12 cellular contexts compared by ENCODE assay signal in genomic region chr22:46370584-46371373, GRCh38. TPM values are rescaled to one million over a fixed set of nuclear protein-coding genes. Genes with fewer than 3 reads are reported as not detected.
DNase-seq lines count a peak whose midpoint lies in the region; ATAC-seq and TF ChIP-seq lines count a peak whose summit lies in the region.
"Had no signal": no experiment of that assay in that cellular context is flagged by ENCODE, and none has a peak within 500 bp of the region (broad histone marks: within the 10 kb centered on the region; RNA-seq: fewer than 3 reads in every experiment).

No MANE protein-coding gene starts in this region.

- H3K4me1 Mint-ChIP-seq in progenitor cell of endocrine pancreas (ENCODE audit: low read depth): peaks cover 12% of the 10 kb centered on the region

- H2AK5ac ChIP-seq in IMR-90 (ENCODE audit: low read depth, low read length): no peak overlapping the region

- no peak overlapping the region for H3K56ac ChIP-seq in IMR-90 (ENCODE audit: extremely low read depth, insufficient read depth, low read length)

- H4K5ac ChIP-seq in IMR-90 (ENCODE audit: low read depth, low read length): no peak overlapping the region

- no peak for TF ChIP-seq POLR2A in IMR-90 (IDR thresholded peaks at IDR 0.05; ENCODE audit: low read depth, low read length)
- no peak for TF ChIP-seq POLR2A in erythroblast (IDR thresholded peaks at IDR 0.05; ENCODE audit: low read length)

- CTCF ChIA-PET in IMR-90 (lab: Yijun Ruan, JAX): interaction anchor here (1.0 kb wide), 1 partner anchor 172 kb away, joined by 6 read pairs; no protein-coding TSS in a partner anchor

- no peak overlapping the region for H2BK20ac ChIP-seq in IMR-90 (ENCODE audit: low read depth, low read length)

- no peaks in the 10 kb centered on the region for H3K27me3 Mint-ChIP-seq in progenitor cell of endocrine pancreas

- H3K14ac ChIP-seq in IMR-90 (replicated peaks; ENCODE audit: low read depth, low read length): no peak overlapping the region

- H3K36me3 ChIP-seq in IMR-90 (ENCODE audit: control insufficient read depth, insufficient read depth, low read length) (no peaks in the 10 kb centered on the region), duodenal mucosa (ENCODE audit: control insufficient read depth in 1 of 2, insufficient read depth in 2 of 2, low read length in 2 of 2) (no peaks in the 10 kb centered on the region)

- dilution Hi-C loops in IMR-90 (cut with HindIII; ENCODE audit: low sequenced_read_pairs, unreplicated experiment): no loop called here

- in situ Hi-C loops in IMR-90 (cut with MboI; ENCODE audit: low sequenced_read_pairs): no loop called here

- H4K20me1 ChIP-seq in IMR-90 (ENCODE audit: insufficient read depth, low read length): no peaks in the 10 kb centered on the region

- intact Hi-C loops in IMR-90 (cut with micrococcal nuclease): no loop called here

- no peak overlapping the region for H4K8ac ChIP-seq in IMR-90 (ENCODE audit: low read depth in 2 of 2, low read length in 2 of 2)

- peak overlapping the region; percentile 43 for H2AFZ ChIP-seq in IMR-90 (replicated peaks; ENCODE audit: low read length, poor library complexity)

- no peak overlapping the region for H3K23ac ChIP-seq in IMR-90 (ENCODE audit: low read depth, low read length)

- H4K91ac ChIP-seq in IMR-90 (ENCODE audit: insufficient read depth, low read depth, low read length): no peak overlapping the region

- H3K27ac ChIP-seq in IMR-90 (ENCODE audit: insufficient read depth, low read length) (no peak overlapping the region), duodenal mucosa (ENCODE audit: low read depth, low read length) (no peak overlapping the region)

- TF ChIP-seq CTCF in IMR-90 (conservative IDR thresholded peaks at IDR 0.05; ENCODE audit: low read depth, low read length): no peak
- no peak for TF ChIP-seq CTCF in progenitor cell of endocrine pancreas (IDR thresholded peaks at IDR 0.05; ENCODE audit: unreplicated experiment)

- H3K9me3 Mint-ChIP-seq in progenitor cell of endocrine pancreas (ENCODE audit: low read depth): peaks cover 1% of the 10 kb centered on the region

- H3K4me1 ChIP-seq in IMR-90 (ENCODE audit: control insufficient read depth, insufficient read depth, low read length) (no peaks in the 10 kb centered on the region), duodenal mucosa (ENCODE audit: control insufficient read depth in 1 of 2, insufficient read depth in 2 of 2, low read length in 2 of 2) (peaks cover 33 to 38% of the 10 kb centered on the region in 2 donors)

- H3K18ac ChIP-seq in IMR-90 (ENCODE audit: low read depth, low read length): no peak overlapping the region

- H3K27me3 ChIP-seq in IMR-90 (ENCODE audit: control insufficient read depth, insufficient read depth, low read length) (peaks cover 14% of the 10 kb centered on the region; the same call in 1 of the 2 replicates), duodenal mucosa (ENCODE audit: control insufficient read depth in 1 of 2, insufficient read depth in 2 of 2, low read length in 2 of 2) (peaks cover 0 to 12% of the 10 kb centered on the region in 2 donors)

- no peaks in the 10 kb centered on the region; the same call in 1 of the 2 replicates for H3K9me1 ChIP-seq in IMR-90 (ENCODE audit: insufficient read depth, low read length)

- H3K9ac ChIP-seq in IMR-90 (ENCODE audit: low read depth, low read length) (no peak overlapping the region), duodenal mucosa (ENCODE audit: low read depth in 1 of 2, low read length in 2 of 2) (no peak overlapping the region)

- no peak for ATAC-seq in IMR-90 (ENCODE audit: low read depth)

- H3K27ac Mint-ChIP-seq in progenitor cell of endocrine pancreas: peak overlapping the region; percentile 78
- H3K27ac Mint-ChIP-seq: activated T-cell treated with anti-CD3 and anti-CD28 coated beads, Interleukin-2, amount 50 U/mL, for 72 hours had no signal

- H3K4me3 Mint-ChIP-seq in progenitor cell of endocrine pancreas (ENCODE audit: low read depth): no peak overlapping the region
- H3K4me3 Mint-ChIP-seq: activated T-cell treated with anti-CD3 and anti-CD28 coated beads, Interleukin-2, amount 50 U/mL, for 72 hours had no signal

- H3K4me3 ChIP-seq in IMR-90 (ENCODE audit: insufficient read depth, low read depth, low read length) (no peak overlapping the region), duodenal mucosa (ENCODE audit: low read depth in 1 of 2, low read length in 2 of 2) (peak overlapping the region; percentile 17 to 32)

- 37% methylated on average over 2 of the region's 15 CpGs; no CpG with 5 or more reads in 1 of the 2 experiments for WGBS in IMR-90 (ENCODE audit: extremely low coverage in 2 of 2, insufficient read length in 1 of 2), 2 experiments

- H2BK120ac ChIP-seq in IMR-90 (ENCODE audit: low read depth, low read length): no peak overlapping the region

- TF ChIP-seq RAD21 in IMR-90 (IDR thresholded peaks at IDR 0.05; ENCODE audit: low read length): no peak

- H3K9me3 ChIP-seq in IMR-90 (ENCODE audit: control insufficient read depth, insufficient read depth, low read length): peaks cover 3% of the 10 kb centered on the region
- H3K9me3 ChIP-seq in duodenal mucosa (ENCODE audit: control insufficient read depth in 1 of 2, low read length in 2 of 2): peaks cover 0 to 3% of the 10 kb centered on the region in 2 donors

- no TSS peak for BruUV-seq in IMR-90 (replicated peaks; lab: Mats Ljungman, UMichigan)

- no peak overlapping the region for H2BK15ac ChIP-seq in IMR-90 (ENCODE audit: low read depth, low read length)

- POLR2A ChIA-PET in IMR-90 (lab: Charles Lee; ENCODE audit: unreplicated experiment): no interaction called here

- no peak overlapping the region for H2BK5ac ChIP-seq in IMR-90 (ENCODE audit: low read depth, low read length, poor library complexity, severe bottlenecking)

- no peak overlapping the region for H3K4me2 ChIP-seq in IMR-90 (ENCODE audit: low read depth, low read length)

- H2AK9ac ChIP-seq in IMR-90 (replicated peaks; ENCODE audit: low read depth, low read length, poor library complexity): no peak overlapping the region

- H3K36me3 Mint-ChIP-seq in progenitor cell of endocrine pancreas (ENCODE audit: insufficient read depth): peaks cover 9% of the 10 kb centered on the region

- DNase-seq in COLO668 (lab: John Stamatoyannopoulos, UW; ENCODE audit: unreplicated experiment) (peak; percentile 42), IMR-90 (no peak), progenitor cell of endocrine pancreas (ENCODE audit: low spot score, unreplicated experiment) (no peak), erythroblast (lab: John Stamatoyannopoulos, UW) (no peak), NCI-H69 (lab: John Stamatoyannopoulos, UW) (no peak), NCI-H187 (lab: John Stamatoyannopoulos, UW) (no peak)
- DNase-seq: activated T-cell treated with anti-CD3 and anti-CD28 coated beads, Interleukin-2, amount 50 U/mL, for 72 hours; HCEC 1CT; NCI-H2107; retina; stimulated activated CD4-positive, alpha-beta T cell treated with anti-CD3 and anti-CD28 coated beads, Interleukin-2, amount 100 ng/mL, for 48 hours had no signal

- H3K4ac ChIP-seq in IMR-90 (ENCODE audit: low read depth, low read length): no peak overlapping the region

- H3K79me1 ChIP-seq in IMR-90 (ENCODE audit: low read depth in 1 of 2, low read length in 2 of 2): no peaks in the 10 kb centered on the region

TF ChIP-seq in IMR-90, 13 proteins besides CTCF, POLR2A, EP300 and RAD21:
- TF ChIP-seq, protein P1, sequence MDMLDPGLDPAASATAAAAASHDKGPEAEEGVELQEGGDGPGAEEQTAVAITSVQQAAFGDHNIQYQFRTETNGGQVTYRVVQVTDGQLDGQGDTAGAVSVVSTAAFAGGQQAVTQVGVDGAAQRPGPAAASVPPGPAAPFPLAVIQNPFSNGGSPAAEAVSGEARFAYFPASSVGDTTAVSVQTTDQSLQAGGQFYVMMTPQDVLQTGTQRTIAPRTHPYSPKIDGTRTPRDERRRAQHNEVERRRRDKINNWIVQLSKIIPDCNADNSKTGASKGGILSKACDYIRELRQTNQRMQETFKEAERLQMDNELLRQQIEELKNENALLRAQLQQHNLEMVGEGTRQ (IDR thresholded peaks at IDR 0.05; ENCODE audit: low read depth, low read length): no peak
- TF ChIP-seq CEBPB (IDR thresholded peaks at IDR 0.05; ENCODE audit: low read depth, low read length): no peak
- TF ChIP-seq MAZ (IDR thresholded peaks at IDR 0.05; ENCODE audit: borderline replicate concordance, low read depth, low read length): no peak
- no peak for TF ChIP-seq MAFK (IDR thresholded peaks at IDR 0.05; ENCODE audit: low read depth, low read length)
- TF ChIP-seq NFE2L2 (IDR thresholded peaks at IDR 0.05; ENCODE audit: low read depth, low read length): no peak
- TF ChIP-seq CHD1 (IDR thresholded peaks at IDR 0.05; ENCODE audit: low read depth, low read length): no peak
- no peak for TF ChIP-seq RFX5 (IDR thresholded peaks at IDR 0.05; ENCODE audit: low read depth, low read length)
- TF ChIP-seq FOS (IDR thresholded peaks at IDR 0.05; ENCODE audit: low read depth, low read length): no peak
- TF ChIP-seq MXI1 (IDR thresholded peaks at IDR 0.05; ENCODE audit: borderline replicate concordance, low read depth, low read length): no peak
- no peak for TF ChIP-seq RCOR1 (IDR thresholded peaks at IDR 0.05; ENCODE audit: insufficient replicate concordance, low read length)
- TF ChIP-seq, protein P2, sequence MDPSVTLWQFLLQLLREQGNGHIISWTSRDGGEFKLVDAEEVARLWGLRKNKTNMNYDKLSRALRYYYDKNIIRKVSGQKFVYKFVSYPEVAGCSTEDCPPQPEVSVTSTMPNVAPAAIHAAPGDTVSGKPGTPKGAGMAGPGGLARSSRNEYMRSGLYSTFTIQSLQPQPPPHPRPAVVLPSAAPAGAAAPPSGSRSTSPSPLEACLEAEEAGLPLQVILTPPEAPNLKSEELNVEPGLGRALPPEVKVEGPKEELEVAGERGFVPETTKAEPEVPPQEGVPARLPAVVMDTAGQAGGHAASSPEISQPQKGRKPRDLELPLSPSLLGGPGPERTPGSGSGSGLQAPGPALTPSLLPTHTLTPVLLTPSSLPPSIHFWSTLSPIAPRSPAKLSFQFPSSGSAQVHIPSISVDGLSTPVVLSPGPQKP (IDR thresholded peaks at IDR 0.05; ENCODE audit: borderline replicate concordance, low read depth, low read length): no peak
- no peak for TF ChIP-seq BHLHE40 (IDR thresholded peaks at IDR 0.05; ENCODE audit: low read depth, low read length)
- no peak for TF ChIP-seq SMC3 (IDR thresholded peaks at IDR 0.05; ENCODE audit: low read depth, low read length)

RNA-seq across cellular contexts. Expression of gene TRMU, which starts 35.3 kb away (rescaled TPM):
- total RNA-seq in IMR-90 (2012; rRNA removed) (19.0 and 21.7 TPM in 2 replicates), progenitor cell of endocrine pancreas (71.8 and 72.5 TPM in 2 replicates)
- 32.7 and 36.4 TPM in 2 replicates for polyA plus RNA-seq in IMR-90 (2012; rRNA removed)
- polyA plus RNA-seq in IMR-90 (2012; cell fraction: cytosol; rRNA removed): 20.9 and 21.6 TPM in 2 replicates
- polyA plus RNA-seq in IMR-90 (2012; cell fraction: nucleus; rRNA removed; ENCODE audit: low replicate concordance): 124 and 170 TPM in 2 replicates
